Comparison of ENCODE assay signal across 11 cellular contexts in the genomic region with DNA sequence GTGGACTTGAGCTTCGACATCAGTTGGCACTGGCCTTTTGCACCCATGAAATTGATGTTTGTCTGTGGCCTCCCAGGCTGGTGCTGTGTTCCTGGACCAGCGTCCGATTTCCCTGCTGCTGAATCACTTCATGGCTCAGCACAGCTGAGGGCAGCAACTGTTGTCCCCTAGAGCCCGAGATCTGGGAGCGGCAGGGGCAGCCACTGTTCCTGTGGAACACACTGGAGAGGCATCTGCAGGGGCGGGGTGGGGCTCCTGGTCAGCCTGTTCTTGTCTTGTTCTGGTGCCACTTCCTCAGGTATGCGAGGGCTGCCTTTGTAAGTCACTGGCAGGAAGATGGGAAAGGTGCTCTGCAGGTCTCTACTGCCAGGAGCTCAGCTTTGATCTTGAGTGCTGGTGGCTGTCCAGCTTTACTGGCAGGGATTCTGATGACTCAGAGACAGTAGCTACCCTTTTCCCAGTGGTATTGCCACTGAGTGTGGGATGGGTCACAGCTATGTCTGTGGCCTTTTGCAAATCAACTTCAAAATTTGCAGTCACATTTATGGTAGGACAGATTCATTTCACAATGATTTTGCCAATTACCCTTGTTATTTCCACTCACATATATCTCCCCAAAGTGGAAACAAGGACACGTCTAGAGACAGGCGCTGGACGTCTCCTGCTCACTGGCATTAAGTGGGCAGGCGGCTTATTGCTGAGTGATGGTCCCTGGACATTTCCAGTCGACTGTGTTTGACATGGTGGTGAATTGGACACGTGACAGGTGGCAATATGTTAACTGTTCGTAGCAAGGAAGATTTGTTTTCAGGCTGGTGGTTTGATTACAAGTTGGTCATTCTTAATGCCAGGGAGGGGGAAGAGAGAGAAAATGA. TPM values are rescaled to one million over a fixed set of nuclear protein-coding genes. Genes with fewer than 3 reads are reported as not detected.
A peak's percentile ranks its signal among the peaks of the same experiment; 100 is the strongest.
DNase-seq lines count a peak whose midpoint lies in the region; ATAC-seq and TF ChIP-seq lines count a peak whose summit lies in the region.
"Had no signal": no experiment of that assay in that cellular context is flagged by ENCODE, and none has a peak within 500 bp of the region (broad histone marks: within the 10 kb centered on the region; RNA-seq: fewer than 3 reads in every experiment).

No MANE protein-coding gene starts in this region.

- no peaks in the 10 kb centered on the region for H3K9me3 ChIP-seq in CD8-positive, alpha-beta T cell (ENCODE audit: low read length)
- H3K9me3 ChIP-seq: tibial artery had no signal

- no peak for TF ChIP-seq CTCF in CD8-positive, alpha-beta T cell (IDR thresholded peaks at IDR 0.05)

- intact Hi-C loops in CD8-positive, alpha-beta T cell (cut with DNase I, micrococcal nuclease): loop anchor here in 1 of 2 experiments (5.0 kb wide), 1 partner anchor 37 kb away; no protein-coding TSS in a partner anchor

- CTCF ChIA-PET in CD8-positive, alpha-beta T cell (lab: Charles Lee): interaction anchor here (1.1 kb wide), 1 partner anchor 13 kb away, joined by 4 read pairs; no protein-coding TSS in a partner anchor

- no peak for TF ChIP-seq EP300 in Ishikawa (IDR thresholded peaks at IDR 0.05; ENCODE audit: borderline replicate concordance)

- peak overlapping the region; percentile 4 for H3K27ac Mint-ChIP-seq in CD8-positive, alpha-beta T cell

- ATAC-seq in CD8-positive, alpha-beta T cell: no peak
- no peak for ATAC-seq in HG03108 (IDR thresholded peaks at IDR 0.05; ENCODE audit: unreplicated experiment)

- H3K4me1 ChIP-seq in CD8-positive, alpha-beta T cell (ENCODE audit: insufficient read depth, low read length): peaks cover 24% of the 10 kb centered on the region

- no peak for DNase-seq in CD8-positive, alpha-beta T cell
- DNase-seq in cerebellum (ENCODE audit: low spot score) (peak; percentile 54), myocyte (ENCODE audit: low read depth) (peak; percentile 88), NCI-H187 (lab: John Stamatoyannopoulos, UW) (no peak), NCI-H146 treated with DMSO at 0.1 percent for 48 hours (lab: John Stamatoyannopoulos, UW; ENCODE audit: unreplicated experiment) (no peak)
- DNase-seq in stimulated activated CD4-positive, alpha-beta T cell treated with anti-CD3 and anti-CD28 coated beads, Interleukin-12 subunit alpha, Interleukin-12 subunit beta, amount 100 ng/mL, for 4 hours: no peak
- DNase-seq: effector CD4-positive, alpha-beta T cell had no signal

- peaks cover under 1% of the 10 kb centered on the region for H3K9me3 Mint-ChIP-seq in CD8-positive, alpha-beta T cell

- H3K27ac ChIP-seq in CD8-positive, alpha-beta T cell (ENCODE audit: low read depth, low read length): no peak overlapping the region
- H3K27ac ChIP-seq: KMS-11, tibial artery had no signal

- H3K36me3 ChIP-seq in CD8-positive, alpha-beta T cell (ENCODE audit: insufficient read depth, low read length): peaks cover 3% of the 10 kb centered on the region

- TF ChIP-seq RAD21 in Ishikawa (IDR thresholded peaks at IDR 0.05; ENCODE audit: low read depth): no peak

- no peak overlapping the region for H3K4me3 ChIP-seq in CD8-positive, alpha-beta T cell (ENCODE audit: low read depth, low read length)
- H3K4me3 ChIP-seq: tibial artery had no signal

- POLR2A ChIA-PET in CD8-positive, alpha-beta T cell (lab: Charles Lee): interaction anchor here (0.7 kb wide), 1 partner anchor 12 kb away, joined by 3 read pairs; no protein-coding TSS in a partner anchor

- H3K27me3 ChIP-seq in CD8-positive, alpha-beta T cell (ENCODE audit: insufficient read depth, low read length): no peaks in the 10 kb centered on the region
- H3K27me3 ChIP-seq: tibial artery had no signal

- no peak overlapping the region for H3K4me3 Mint-ChIP-seq in CD8-positive, alpha-beta T cell

- H3K27me3 Mint-ChIP-seq in CD8-positive, alpha-beta T cell (ENCODE audit: low read depth): no peaks in the 10 kb centered on the region

- peaks cover 31% of the 10 kb centered on the region for H3K36me3 Mint-ChIP-seq in CD8-positive, alpha-beta T cell

- peaks cover 51% of the 10 kb centered on the region for H3K4me1 Mint-ChIP-seq in CD8-positive, alpha-beta T cell (ENCODE audit: low read depth)

TF ChIP-seq in Ishikawa, 13 proteins besides CTCF, POLR2A, EP300 and RAD21:
- TF ChIP-seq, protein P1, sequence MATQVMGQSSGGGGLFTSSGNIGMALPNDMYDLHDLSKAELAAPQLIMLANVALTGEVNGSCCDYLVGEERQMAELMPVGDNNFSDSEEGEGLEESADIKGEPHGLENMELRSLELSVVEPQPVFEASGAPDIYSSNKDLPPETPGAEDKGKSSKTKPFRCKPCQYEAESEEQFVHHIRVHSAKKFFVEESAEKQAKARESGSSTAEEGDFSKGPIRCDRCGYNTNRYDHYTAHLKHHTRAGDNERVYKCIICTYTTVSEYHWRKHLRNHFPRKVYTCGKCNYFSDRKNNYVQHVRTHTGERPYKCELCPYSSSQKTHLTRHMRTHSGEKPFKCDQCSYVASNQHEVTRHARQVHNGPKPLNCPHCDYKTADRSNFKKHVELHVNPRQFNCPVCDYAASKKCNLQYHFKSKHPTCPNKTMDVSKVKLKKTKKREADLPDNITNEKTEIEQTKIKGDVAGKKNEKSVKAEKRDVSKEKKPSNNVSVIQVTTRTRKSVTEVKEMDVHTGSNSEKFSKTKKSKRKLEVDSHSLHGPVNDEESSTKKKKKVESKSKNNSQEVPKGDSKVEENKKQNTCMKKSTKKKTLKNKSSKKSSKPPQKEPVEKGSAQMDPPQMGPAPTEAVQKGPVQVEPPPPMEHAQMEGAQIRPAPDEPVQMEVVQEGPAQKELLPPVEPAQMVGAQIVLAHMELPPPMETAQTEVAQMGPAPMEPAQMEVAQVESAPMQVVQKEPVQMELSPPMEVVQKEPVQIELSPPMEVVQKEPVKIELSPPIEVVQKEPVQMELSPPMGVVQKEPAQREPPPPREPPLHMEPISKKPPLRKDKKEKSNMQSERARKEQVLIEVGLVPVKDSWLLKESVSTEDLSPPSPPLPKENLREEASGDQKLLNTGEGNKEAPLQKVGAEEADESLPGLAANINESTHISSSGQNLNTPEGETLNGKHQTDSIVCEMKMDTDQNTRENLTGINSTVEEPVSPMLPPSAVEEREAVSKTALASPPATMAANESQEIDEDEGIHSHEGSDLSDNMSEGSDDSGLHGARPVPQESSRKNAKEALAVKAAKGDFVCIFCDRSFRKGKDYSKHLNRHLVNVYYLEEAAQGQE (IDR thresholded peaks at IDR 0.05; ENCODE audit: low read depth): peak; percentile 25; the same call in 1 of the 2 replicates
- no peak for TF ChIP-seq YY1 (IDR thresholded peaks at IDR 0.05; ENCODE audit: low read depth)

RNA-seq across cellular contexts. Expression of a gene that starts 15.3 kb away (rescaled TPM):
- 10 to 100 TPM; 34.6 to 37.5 TPM for total RNA-seq in CD8-positive, alpha-beta T cell
- total RNA-seq in cerebellum (32.3 TPM), myocyte (25.8 and 31.0 TPM in 2 replicates)
- 30.7 TPM for polyA plus RNA-seq in myocyte (2012)

Comparison
In these comparisons a context has a peak if more than half of its experiments do, and no peak if none do; other contexts are left out.
1. DNase-seq: peak in cerebellum (single experiment) and myocyte (single experiment); none in CD8-positive, alpha-beta T cell (0 of 7), NCI-H187 (0 of 2), NCI-H146 treated with DMSO at 0.1 percent for 48 hours (single experiment) and stimulated activated CD4-positive, alpha-beta T cell treated with anti-CD3 and anti-CD28 coated beads, Interleukin-12 subunit alpha, Interleukin-12 subunit beta, amount 100 ng/mL, for 4 hours (single experiment).